Comparison of ENCODE assay signal across 15 cellular contexts in genomic region chr6:90087103-90087833, GRCh38.
DNase-seq lines count a peak whose midpoint lies in the region; ATAC-seq, FAIRE-seq and TF ChIP-seq lines count a peak whose summit lies in the region.
"Had no signal": no experiment of that assay in that cellular context is flagged by ENCODE, and none has a peak within 500 bp of the region (broad histone marks: within the 10 kb centered on the region; RNA-seq: fewer than 3 reads in every experiment).

No MANE protein-coding gene starts in this region.

- peaks cover 0 to 3% of the 10 kb centered on the region in 2 donors for H3K36me3 Mint-ChIP-seq in CD14-positive monocyte

- H3K4me1 ChIP-seq in mesenchymal stem cell (ENCODE audit: control insufficient read depth, insufficient read depth, low read depth, low read length) = no peaks in the 10 kb centered on the region

- peaks cover 37% of the 10 kb centered on the region for H3K4me1 Mint-ChIP-seq in CD14-positive monocyte

- no peak overlapping the region for H2BK5ac ChIP-seq in mesenchymal stem cell (ENCODE audit: low read depth, low read length, poor library complexity, severe bottlenecking)

- H3K4me3 ChIP-seq in bronchial epithelial cell (ENCODE audit: low read depth, low read length) (no peak overlapping the region), mesenchymal stem cell (ENCODE audit: insufficient read depth in 1 of 2, low read depth in 1 of 2, low read length in 2 of 2) (no peak overlapping the region)

- no peak overlapping the region for H3K27ac ChIP-seq in mesenchymal stem cell (ENCODE audit: low read length, poor library complexity, severe bottlenecking)

- H3K4me2 ChIP-seq in mesenchymal stem cell (ENCODE audit: low read length, poor library complexity, severe bottlenecking) = no peak overlapping the region

- H4K91ac ChIP-seq in mesenchymal stem cell (ENCODE audit: low read length) = no peak overlapping the region

- H3K4me3 Mint-ChIP-seq in CD14-positive monocyte = no peak overlapping the region

- ATAC-seq in HG03442 (IDR thresholded peaks at IDR 0.05; ENCODE audit: unreplicated experiment) = no peak

- peak overlapping the region in 5 of 7 donors; percentile 15 to 83 (median 29) for H3K27ac Mint-ChIP-seq in CD14-positive monocyte

- H3K4ac ChIP-seq in mesenchymal stem cell (ENCODE audit: low read depth in 1 of 2, low read length in 2 of 2) = no peak overlapping the region

- H2BK12ac ChIP-seq in mesenchymal stem cell (ENCODE audit: low read length in 2 of 2) = no peak overlapping the region

- no peak overlapping the region for H2BK15ac ChIP-seq in mesenchymal stem cell (ENCODE audit: low read depth, poor library complexity, severe bottlenecking)

- no peaks in the 10 kb centered on the region for H3K27me3 Mint-ChIP-seq in CD14-positive monocyte (ENCODE audit: low read depth in 3 of 3)

- H3K9me3 Mint-ChIP-seq in CD14-positive monocyte = no peaks in the 10 kb centered on the region

- DNase-seq in CD14-positive monocyte (ENCODE audit: low spot score) (no peak), LHCN-M2 (ENCODE audit: low read depth) (peak; percentile 59), bronchial epithelial cell (ENCODE audit: low read depth) (peak; percentile 96), mesenchymal stem cell (peak; percentile 43), SKM-1 (lab: John Stamatoyannopoulos, UW; ENCODE audit: unreplicated experiment) (no peak), NAMALWA (ENCODE audit: low spot score) (no peak)
- DNase-seq in stimulated activated CD8-positive, alpha-beta memory T cell treated with anti-CD3 and anti-CD28 coated beads, Interleukin-4, amount 100 ng/mL, for 48 hours = no peak
- DNase-seq: activated CD4-positive, CD25-positive, alpha-beta regulatory T cell; activated T-cell treated with anti-CD3 and anti-CD28 coated beads, Interleukin-2, amount 50 U/mL, for 1 hour; aorta; DMS79 treated with DMSO at 0.1 percent for 48 hours; NCI-H1092; NCI-H2227 treated with DMSO at 0.1 percent for 48 hours had no signal

- H3K79me1 ChIP-seq in mesenchymal stem cell (replicated peaks; ENCODE audit: low read length, poor library complexity, severe bottlenecking) = no peaks in the 10 kb centered on the region

- no peaks in the 10 kb centered on the region for H3K36me3 ChIP-seq in bronchial epithelial cell (ENCODE audit: control insufficient read depth, insufficient read depth, low read length)
- H3K36me3 ChIP-seq in mesenchymal stem cell (ENCODE audit: control insufficient read depth in 1 of 2, insufficient read depth in 2 of 2, low read depth in 1 of 2, low read length in 2 of 2) = no peaks in the 10 kb centered on the region

- no peaks in the 10 kb centered on the region for H3K9me3 ChIP-seq in mesenchymal stem cell (ENCODE audit: control insufficient read depth, low read length)

- intact Hi-C loops in CD14-positive monocyte (cut with micrococcal nuclease) = no loop called here

- no peak overlapping the region for H2AK5ac ChIP-seq in mesenchymal stem cell (ENCODE audit: low read length, severe bottlenecking)

- H2BK120ac ChIP-seq in mesenchymal stem cell (ENCODE audit: low read depth, low read length) = no peak overlapping the region

- TF ChIP-seq CTCF in CD14-positive monocyte (IDR thresholded peaks at IDR 0.05) = no peak
- no peak for TF ChIP-seq CTCF in bronchial epithelial cell (IDR thresholded peaks at IDR 0.05; ENCODE audit: insufficient read depth, low read length, severe bottlenecking)

- no peak for FAIRE-seq in bronchial epithelial cell (lab: Jason Lieb, UNC)
- FAIRE-seq: HepG2 had no signal

- 70% methylated on average over 4 of the region's 5 CpGs for WGBS in mesenchymal stem cell

- H2AFZ ChIP-seq in mesenchymal stem cell (ENCODE audit: low read depth, low read length) = no peak overlapping the region

- H3K27me3 ChIP-seq in bronchial epithelial cell (ENCODE audit: control insufficient read depth, insufficient read depth, low read length) = no peaks in the 10 kb centered on the region
- no peaks in the 10 kb centered on the region for H3K27me3 ChIP-seq in mesenchymal stem cell (ENCODE audit: control insufficient read depth in 1 of 2, insufficient read depth in 1 of 2, low read length in 2 of 2)

- H4K8ac ChIP-seq in mesenchymal stem cell (ENCODE audit: low read length) = no peak overlapping the region

- no peak overlapping the region for H3K23ac ChIP-seq in mesenchymal stem cell (ENCODE audit: low read length in 2 of 2)

- H3K14ac ChIP-seq in mesenchymal stem cell (ENCODE audit: low read length in 2 of 2) = no peak overlapping the region

- H3K9ac ChIP-seq in mesenchymal stem cell (ENCODE audit: low read length) = no peak overlapping the region

- no peak overlapping the region for H3K18ac ChIP-seq in mesenchymal stem cell (ENCODE audit: low read depth in 1 of 2, low read length in 2 of 2)

Comparison
In these comparisons a context has a peak if more than half of its experiments do, and no peak if none do; other contexts are left out.
1. DNase-seq: peak in LHCN-M2 (single experiment), bronchial epithelial cell (single experiment) and mesenchymal stem cell (single experiment); none in CD14-positive monocyte (single experiment), stimulated activated CD8-positive, alpha-beta memory T cell treated with anti-CD3 and anti-CD28 coated beads, Interleukin-4, amount 100 ng/mL, for 48 hours (single experiment), SKM-1 (single experiment) and NAMALWA (single experiment).